Comparison of ENCODE assay signal across 17 cellular contexts in the genomic region with DNA sequence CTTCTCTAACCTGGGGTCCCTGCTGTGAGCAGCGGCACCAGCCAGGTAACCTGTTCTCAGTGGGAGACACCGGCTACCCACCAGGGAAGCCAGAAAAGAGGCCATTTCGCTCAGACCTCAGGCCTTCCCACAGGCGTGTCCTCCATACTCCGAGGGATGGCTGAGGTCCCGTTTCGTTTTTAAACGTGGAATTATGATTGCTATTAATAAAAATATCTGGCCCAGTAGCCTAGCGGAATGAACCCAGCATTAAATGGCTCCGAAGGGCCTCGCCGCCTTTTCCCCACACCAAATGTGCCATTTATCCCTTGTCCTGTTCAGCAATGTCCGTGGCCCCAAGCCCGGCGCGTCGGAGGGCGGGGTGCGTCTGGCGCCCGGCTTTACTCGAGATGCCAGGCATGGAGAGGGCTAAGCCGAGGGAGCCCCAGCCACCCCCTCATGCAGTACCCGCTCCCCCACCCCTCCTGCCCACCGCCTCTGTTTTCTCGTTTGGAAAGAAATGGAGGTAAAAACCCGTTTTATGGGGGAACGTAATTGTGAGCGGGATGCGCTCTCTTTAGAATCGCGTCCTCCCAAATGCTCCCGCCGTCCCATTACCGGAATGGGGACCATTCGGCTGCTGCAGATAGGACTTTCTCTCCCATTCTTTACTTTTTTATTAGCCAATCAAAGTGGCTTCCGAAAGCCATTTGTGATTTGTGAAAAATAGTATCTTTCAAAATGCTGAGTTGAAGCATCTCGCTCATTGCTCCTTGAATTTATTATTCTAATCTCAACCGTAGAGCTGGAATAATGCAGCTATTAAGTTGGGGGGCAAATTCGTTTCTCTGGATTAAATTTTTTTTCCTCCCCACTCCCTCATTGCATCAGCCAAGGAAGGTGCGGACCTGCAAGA. TPM values are rescaled to one million over a fixed set of nuclear protein-coding genes. Genes with fewer than 3 reads are reported as not detected.
DNase-seq lines count a peak whose midpoint lies in the region; ATAC-seq and TF ChIP-seq lines count a peak whose summit lies in the region.
"Had no signal": no experiment of that assay in that cellular context is flagged by ENCODE, and none has a peak within 500 bp of the region (broad histone marks: within the 10 kb centered on the region; RNA-seq: fewer than 3 reads in every experiment).

No MANE protein-coding gene starts in this region.

- no peak overlapping the region for H3K18ac ChIP-seq in mesendoderm (ENCODE audit: low read length)

- ATAC-seq in CD4-positive, alpha-beta T cell (ENCODE audit: poor library complexity) = no peak
- ATAC-seq: foreskin keratinocyte, mucosa of descending colon had no signal

- CTCF ChIA-PET in CD4-positive, alpha-beta T cell (lab: Charles Lee) = no interaction called here

- H3K9me3 Mint-ChIP-seq in CD4-positive, alpha-beta T cell = no peaks in the 10 kb centered on the region

- H3K4me1 Mint-ChIP-seq in CD4-positive, alpha-beta T cell (ENCODE audit: low read depth) = peaks cover 38% of the 10 kb centered on the region

- H3K4me3 ChIP-seq in epithelial cell of proximal tubule (ENCODE audit: low read depth, low read length) (peak overlapping the region; percentile 39), parathyroid adenoma (ENCODE audit: low read depth, low read length) (no peak overlapping the region), mesendoderm (ENCODE audit: low read length) (no peak overlapping the region)
- H3K4me3 ChIP-seq: mucosa of descending colon had no signal

- no peak overlapping the region for H2AK5ac ChIP-seq in mesendoderm (ENCODE audit: low read length)

- DNase-seq in CD4-positive, alpha-beta T cell = no peak
- DNase-seq in NCI-H69 (lab: John Stamatoyannopoulos, UW) (peak; percentile 76), epithelial cell of proximal tubule (ENCODE audit: low read depth) (no peak), mesendoderm (no peak), DMS 273 treated with DMSO at 0.1 percent for 48 hours (lab: John Stamatoyannopoulos, UW) (no peak), GM03348 (ENCODE audit: low spot score) (no peak)
- no peak for DNase-seq in activated CD4-positive, alpha-beta T cell treated with anti-CD3 and anti-CD28 coated beads for 4 hours
- DNase-seq: CD8-positive, alpha-beta memory T cell; foreskin keratinocyte; HCEC 1CT; immature natural killer cell; MM.1S; mucosa of descending colon; NCI-H2081 had no signal

- H3K27ac Mint-ChIP-seq in CD4-positive, alpha-beta T cell = no peak overlapping the region

- H3K4me2 ChIP-seq in parathyroid adenoma (ENCODE audit: low read length) = peak overlapping the region; percentile 19
- H3K4me2 ChIP-seq in mesendoderm (ENCODE audit: low read length) = no peak overlapping the region

- H2BK120ac ChIP-seq in mesendoderm (ENCODE audit: low read depth, low read length) = no peak overlapping the region

- no peak overlapping the region for H4K5ac ChIP-seq in mesendoderm (ENCODE audit: low read length)

- no peak overlapping the region for H3K23ac ChIP-seq in mesendoderm (ENCODE audit: low read length)

- no CpG with 5 or more reads among the region's 41 CpGs for WGBS in mesendoderm (ENCODE audit: extremely low coverage, insufficient coverage, low lambda C conversion rate)

- no peak overlapping the region for H2BK5ac ChIP-seq in mesendoderm (ENCODE audit: low read length)

- no peaks in the 10 kb centered on the region for H3K36me3 Mint-ChIP-seq in CD4-positive, alpha-beta T cell (ENCODE audit: low read depth)
- H3K36me3 Mint-ChIP-seq: CD8-positive, alpha-beta memory T cell; immature natural killer cell had no signal

- H3K4me1 ChIP-seq in parathyroid adenoma (no peaks in the 10 kb centered on the region), mesendoderm (ENCODE audit: control insufficient read depth, low read depth, low read length) (peaks cover 2% of the 10 kb centered on the region)

- H3K56ac ChIP-seq in mesendoderm (ENCODE audit: low read length) = no peak overlapping the region

- peaks cover 90% of the 10 kb centered on the region for H3K27me3 ChIP-seq in CD4-positive, alpha-beta T cell (ENCODE audit: control insufficient read depth, insufficient read depth, low read length)
- H3K27me3 ChIP-seq in parathyroid adenoma (ENCODE audit: control insufficient read depth, insufficient read depth, low read length) = peaks cover 17% of the 10 kb centered on the region
- peaks cover 77% of the 10 kb centered on the region for H3K27me3 ChIP-seq in mesendoderm (ENCODE audit: insufficient read depth, low read length, poor library complexity)
- H3K27me3 ChIP-seq: foreskin keratinocyte had no signal

- H3K27ac ChIP-seq in CD4-positive, alpha-beta T cell (ENCODE audit: low read depth, low read length) = no peak overlapping the region
- H3K27ac ChIP-seq in parathyroid adenoma (no peak overlapping the region), mesendoderm (ENCODE audit: low read depth, low read length) (no peak overlapping the region)
- H3K27ac ChIP-seq: foreskin keratinocyte had no signal

- H3K4me3 Mint-ChIP-seq in CD4-positive, alpha-beta T cell = peak overlapping the region; percentile 56

- no peak for TF ChIP-seq CTCF in CD4-positive, alpha-beta T cell (IDR thresholded peaks at IDR 0.05)
- TF ChIP-seq CTCF in epithelial cell of proximal tubule (conservative IDR thresholded peaks at IDR 0.05; ENCODE audit: low read depth, low read length) = no peak
- no peak for TF ChIP-seq CTCF in parathyroid adenoma (IDR thresholded peaks at IDR 0.05)

- no peaks in the 10 kb centered on the region for H3K79me1 ChIP-seq in mesendoderm (ENCODE audit: low read length)

- POLR2A ChIA-PET in CD4-positive, alpha-beta T cell (lab: Charles Lee) = no interaction called here

- no peak overlapping the region for H4K8ac ChIP-seq in mesendoderm (ENCODE audit: low read depth, low read length)

- H2AFZ ChIP-seq in parathyroid adenoma = no peak overlapping the region

- no peak overlapping the region for H3K4ac ChIP-seq in mesendoderm (ENCODE audit: low read depth, low read length)

- H3K27me3 Mint-ChIP-seq in CD4-positive, alpha-beta T cell = peaks cover 93% of the 10 kb centered on the region

- intact Hi-C loops in CD4-positive, alpha-beta T cell (cut with DNase I, micrococcal nuclease) = loop anchor here in 1 of 2 experiments (2.0 kb wide), 1 partner anchor 14 kb away; a partner anchor contains a TSS

- no peaks in the 10 kb centered on the region for H3K79me2 ChIP-seq in parathyroid adenoma
- no peaks in the 10 kb centered on the region for H3K79me2 ChIP-seq in mesendoderm (ENCODE audit: control insufficient read depth, insufficient read depth, low read length)

- H3K9me3 ChIP-seq in CD4-positive, alpha-beta T cell (ENCODE audit: control insufficient read depth, low read length) = no peaks in the 10 kb centered on the region
- H3K9me3 ChIP-seq in parathyroid adenoma (ENCODE audit: control insufficient read depth, low read length) = no peaks in the 10 kb centered on the region
- H3K9me3 ChIP-seq: mucosa of descending colon had no signal

- H2BK15ac ChIP-seq in mesendoderm (replicated peaks; ENCODE audit: low read depth) = no peak overlapping the region

- H3K9ac ChIP-seq in parathyroid adenoma (no peak overlapping the region), mesendoderm (ENCODE audit: low read length) (no peak overlapping the region)

- no peaks in the 10 kb centered on the region for H3K36me3 ChIP-seq in parathyroid adenoma (ENCODE audit: control insufficient read depth, insufficient read depth, low read length)
- no peaks in the 10 kb centered on the region for H3K36me3 ChIP-seq in mesendoderm (ENCODE audit: control insufficient read depth, insufficient read depth, low read length)

RNA-seq across cellular contexts. Expression of a gene that starts 5.8 kb away (rescaled TPM):
- not detected for total RNA-seq in CD4-positive, alpha-beta T cell
- total RNA-seq in epithelial cell of proximal tubule = 1.3 and 1.4 TPM in 2 replicates
- not detected for polyA plus RNA-seq in mesendoderm (2013, experiment 1 of 2)
- not detected for polyA plus RNA-seq in mesendoderm (2013, experiment 2 of 2)
- total RNA-seq: astrocyte; CD8-positive, alpha-beta memory T cell; dermis microvascular lymphatic vessel endothelial cell; mucosa of descending colon had no signal
- polyA plus RNA-seq: CD8-positive, alpha-beta memory T cell; immature natural killer cell had no signal

RNA-seq across cellular contexts. Expression of a gene that starts 13.7 kb away (rescaled TPM):
- total RNA-seq in CD4-positive, alpha-beta T cell = not detected
- 2.7 and 3.2 TPM in 2 replicates for total RNA-seq in epithelial cell of proximal tubule
- 0.01 TPM for polyA plus RNA-seq in mesendoderm (2013, experiment 1 of 2)
- 0.04 TPM for polyA plus RNA-seq in mesendoderm (2013, experiment 2 of 2)
- total RNA-seq: astrocyte; CD8-positive, alpha-beta memory T cell; dermis microvascular lymphatic vessel endothelial cell had no signal
- polyA plus RNA-seq: CD8-positive, alpha-beta memory T cell; immature natural killer cell had no signal

RNA-seq across cellular contexts. Expression of a gene that starts 14.6 kb away (rescaled TPM):
- not detected for total RNA-seq in CD4-positive, alpha-beta T cell
- 9.9 and 11.0 TPM in 2 replicates for total RNA-seq in epithelial cell of proximal tubule
- not detected for polyA plus RNA-seq in mesendoderm (2013, experiment 1 of 2)
- polyA plus RNA-seq in mesendoderm (2013, experiment 2 of 2) = not detected
- total RNA-seq: astrocyte; CD8-positive, alpha-beta memory T cell; mucosa of descending colon had no signal
- polyA plus RNA-seq: CD8-positive, alpha-beta memory T cell; immature natural killer cell had no signal

RNA-seq across cellular contexts. Expression of a gene that starts 18.3 kb away (rescaled TPM):
- not detected for total RNA-seq in CD4-positive, alpha-beta T cell
- total RNA-seq in epithelial cell of proximal tubule = 0.80 and 1.2 TPM in 2 replicates
- not detected for polyA plus RNA-seq in mesendoderm (2013, experiment 1 of 2)
- polyA plus RNA-seq in mesendoderm (2013, experiment 2 of 2) = not detected
- total RNA-seq: astrocyte; CD8-positive, alpha-beta memory T cell; dermis microvascular lymphatic vessel endothelial cell; mucosa of descending colon had no signal
- polyA plus RNA-seq: CD8-positive, alpha-beta memory T cell; immature natural killer cell had no signal

RNA-seq across cellular contexts. Expression of a gene that starts 29.6 kb away (rescaled TPM):
- not detected for total RNA-seq in CD4-positive, alpha-beta T cell
- 9.5 and 15.7 TPM in 2 replicates for total RNA-seq in epithelial cell of proximal tubule
- polyA plus RNA-seq in mesendoderm (2013, experiment 1 of 2) = not detected
- not detected for polyA plus RNA-seq in mesendoderm (2013, experiment 2 of 2)
- total RNA-seq: astrocyte; CD8-positive, alpha-beta memory T cell; dermis microvascular lymphatic vessel endothelial cell; mucosa of descending colon had no signal
- polyA plus RNA-seq: CD8-positive, alpha-beta memory T cell; immature natural killer cell had no signal

Comparison
In these comparisons a context has a peak if more than half of its experiments do, and no peak if none do; other contexts are left out.
1. RNA of a gene that starts 14.6 kb away (total RNA-seq): 9.9 to 11.0 TPM in epithelial cell of proximal tubule; not detected in CD4-positive, alpha-beta T cell; every median in the first group is over 10 times any median in the second.